In genomic region chr16:29806096-29806579, GRCh38 we compare ENCODE assay signal across 8 cellular contexts. TPM values are rescaled to one million over a fixed set of nuclear protein-coding genes. Genes with fewer than 3 reads are reported as not detected.
DNase-seq lines count a peak whose midpoint lies in the region; ATAC-seq and TF ChIP-seq lines count a peak whose summit lies in the region.

MAZ (plus strand) TSS chr16:29806529; CDS start chr16:29806702, 173 bp downstream.

- DNase-seq in BE2C (no peak), GM20000 (ENCODE audit: low spot score) (peak; percentile 92), Panc1 (ENCODE audit: low read depth, low spot score) (no peak), astrocyte of the spinal cord (ENCODE audit: low read depth, low spot score) (no peak)

- peaks cover 6% of the 10 kb centered on the region for H3K4me1 ChIP-seq in BE2C
- peaks cover 33% of the 10 kb centered on the region for H3K4me1 ChIP-seq in Panc1 (ENCODE audit: control insufficient read depth, insufficient read depth, low read length)

- POLR2A ChIA-PET in Panc1 (lab: Charles Lee) = interaction anchor here (0.7 kb wide), 1 partner anchor 16 kb away, joined by 4 read pairs; no protein-coding TSS in a partner anchor

- H3K9me3 ChIP-seq in BE2C (no peaks in the 10 kb centered on the region), Panc1 (ENCODE audit: control insufficient read depth, insufficient read depth, low read depth, low read length) (no peaks in the 10 kb centered on the region)

- CTCF ChIA-PET in Panc1 (lab: Charles Lee) = no interaction called here

- BruUV-seq in Panc1 (replicated peaks; lab: Mats Ljungman, UMichigan) = no TSS peak

- H3K4me3 ChIP-seq in BE2C (ENCODE audit: low read depth, low read length) = peak within 1 kb of the TSS; percentile 80
- H3K4me3 ChIP-seq in Panc1 (ENCODE audit: low read depth in 2 of 2, low read length in 2 of 2) = peak within 1 kb of the TSS; percentile 83 to 89
- H3K4me3 ChIP-seq in astrocyte of the spinal cord (ENCODE audit: low read depth, low read length) = peak within 1 kb of the TSS; percentile 71
- peak within 1 kb of the TSS; percentile 93 for H3K4me3 ChIP-seq in iPS-11a (ENCODE audit: low read depth, low read length)
- peak within 1 kb of the TSS; percentile 47 to 88 (median 65) for H3K4me3 ChIP-seq in skin epidermis

- in situ Hi-C loops in Panc1 (cut with HindIII; ENCODE audit: low pct_unique_long_range_greater_than_20kb, low sequenced_read_pairs) (no loop called here), astrocyte of the spinal cord (cut with HindIII; ENCODE audit: low sequenced_read_pairs) (no loop called here)

- ATAC-seq in Panc1 (peak; percentile 5), HG03097 (IDR thresholded peaks at IDR 0.05; ENCODE audit: low FRiP score, unreplicated experiment) (no peak), GM18858 (IDR thresholded peaks at IDR 0.05; ENCODE audit: unreplicated experiment) (no peak)

- intact Hi-C loops in Panc1 (cut with micrococcal nuclease; ENCODE audit: unreplicated experiment) = no loop called here

- H3K27ac ChIP-seq in Panc1 (ENCODE audit: low read length) (peak within 1 kb of the TSS; percentile 97), skin epidermis (peak within 1 kb of the TSS; percentile 72 to 100 (median 97))

- no peaks in the 10 kb centered on the region for H3K27me3 ChIP-seq in BE2C
- H3K27me3 ChIP-seq in Panc1 (ENCODE audit: control insufficient read depth, insufficient read depth, low read length) = no peaks in the 10 kb centered on the region

- TF ChIP-seq CTCF in BE2C (IDR thresholded peaks at IDR 0.05; ENCODE audit: low read depth, low read length) (no peak), GM20000 (IDR thresholded peaks at IDR 0.05; ENCODE audit: extremely low read depth, missing control alignments) (no peak), Panc1 (IDR thresholded peaks at IDR 0.05) (no peak), astrocyte of the spinal cord (IDR thresholded peaks at IDR 0.05; ENCODE audit: low read depth, low read length) (no peak)

- peaks cover 38% of the 10 kb centered on the region for H3K36me3 ChIP-seq in BE2C
- H3K36me3 ChIP-seq in Panc1 (ENCODE audit: control insufficient read depth, insufficient read depth, low read length) = peaks cover 11% of the 10 kb centered on the region

RNA-seq across cellular contexts. Expression of gene MAZ, which starts in this region (rescaled TPM):
- 1,186 TPM for polyA plus RNA-seq in BE2C (2012; ENCODE audit: insufficient read depth, insufficient read length, low read depth)
- total RNA-seq in Panc1 (2021; ENCODE audit: unreplicated experiment) = 426 TPM
- polyA plus RNA-seq in Panc1 (2012; ENCODE audit: insufficient read length) = 591 TPM
